1 cellular context compared by ENCODE assay signal in the genomic region with DNA sequence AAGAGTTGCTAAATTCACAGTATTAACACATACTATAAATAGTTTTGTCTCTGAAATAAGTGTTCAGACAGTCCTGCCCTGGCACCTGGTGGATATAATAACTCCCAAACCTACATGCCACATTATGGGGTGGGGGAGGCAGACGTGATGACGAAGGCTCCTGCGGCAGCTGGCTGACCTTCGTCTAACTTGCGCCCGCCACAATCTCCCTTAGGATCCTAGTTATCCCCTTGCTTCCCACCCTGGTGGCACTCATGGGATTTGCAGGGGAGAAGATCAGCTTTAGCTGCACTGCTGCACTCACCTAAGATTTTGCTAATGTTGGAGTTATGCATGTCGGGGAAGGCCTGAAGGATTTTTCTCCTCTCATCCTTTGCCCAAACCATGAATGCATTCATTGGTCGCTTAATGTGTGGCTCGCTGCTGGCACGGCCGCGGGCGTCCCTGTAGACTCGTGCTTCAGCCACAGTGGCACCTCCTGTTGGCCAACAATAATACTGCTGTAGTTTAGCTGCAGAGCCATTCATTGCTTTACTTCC.
TF ChIP-seq lines count a peak whose summit lies in the region.

No MANE protein-coding gene starts in this region.

TF ChIP-seq in IMR-90, 13 proteins besides CTCF, POLR2A, EP300 and RAD21 (continued from another document):
- TF ChIP-seq, protein P1, sequence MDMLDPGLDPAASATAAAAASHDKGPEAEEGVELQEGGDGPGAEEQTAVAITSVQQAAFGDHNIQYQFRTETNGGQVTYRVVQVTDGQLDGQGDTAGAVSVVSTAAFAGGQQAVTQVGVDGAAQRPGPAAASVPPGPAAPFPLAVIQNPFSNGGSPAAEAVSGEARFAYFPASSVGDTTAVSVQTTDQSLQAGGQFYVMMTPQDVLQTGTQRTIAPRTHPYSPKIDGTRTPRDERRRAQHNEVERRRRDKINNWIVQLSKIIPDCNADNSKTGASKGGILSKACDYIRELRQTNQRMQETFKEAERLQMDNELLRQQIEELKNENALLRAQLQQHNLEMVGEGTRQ (IDR thresholded peaks at IDR 0.05; ENCODE audit: low read depth, low read length): no peak
- TF ChIP-seq BHLHE40 (IDR thresholded peaks at IDR 0.05; ENCODE audit: low read depth, low read length) (no peak), FOS (IDR thresholded peaks at IDR 0.05; ENCODE audit: low read depth, low read length) (no peak), CEBPB (IDR thresholded peaks at IDR 0.05; ENCODE audit: low read depth, low read length) (no peak), RCOR1 (IDR thresholded peaks at IDR 0.05; ENCODE audit: insufficient replicate concordance, low read length) (no peak)
